Comparison of ENCODE assay signal across 20 cellular contexts in the genomic region with DNA sequence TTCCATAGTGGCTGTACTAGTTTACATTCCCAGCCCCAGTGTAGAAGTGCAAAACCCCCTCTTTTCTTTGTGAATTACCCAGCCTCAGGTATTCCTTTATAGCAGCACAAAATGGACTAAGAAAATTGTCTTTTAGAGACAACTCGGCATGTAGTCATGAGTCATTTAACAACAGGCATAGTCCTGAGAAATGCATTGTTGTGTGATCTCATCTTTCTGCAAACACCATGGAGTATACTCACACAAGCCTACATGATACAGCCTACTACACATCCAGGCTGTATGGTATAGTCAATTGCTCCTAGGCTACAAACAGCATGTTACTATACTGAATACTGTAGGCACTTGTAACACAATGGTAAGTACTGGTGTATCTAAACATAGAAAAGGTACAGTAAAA. TPM values are rescaled to one million over a fixed set of nuclear protein-coding genes. Genes with fewer than 3 reads are reported as not detected.
A peak's percentile ranks its signal among the peaks of the same experiment; 100 is the strongest.
DNase-seq lines count a peak whose midpoint lies in the region; ATAC-seq and TF ChIP-seq lines count a peak whose summit lies in the region.
"Had no signal": no experiment of that assay in that cellular context is flagged by ENCODE, and none has a peak within 500 bp of the region (broad histone marks: within the 10 kb centered on the region; RNA-seq: fewer than 3 reads in every experiment).

No MANE protein-coding gene starts in this region.

- no peaks in the 10 kb centered on the region for H3K9me3 ChIP-seq in PC-3 (ENCODE audit: low read length)
- H3K9me3 ChIP-seq: ascending aorta, neutrophil, right atrium auricular region, SJCRH30 had no signal

- CTCF ChIA-PET in PC-3 (lab: Charles Lee), result interaction anchor here (0.6 to 0.7 kb wide), 2 partner anchors 32 to 193 kb away, joined by 3 read pairs; no protein-coding TSS in a partner anchor

- H3K27me3 Mint-ChIP-seq in endothelial cell (ENCODE audit: unreplicated experiment), result no peaks in the 10 kb centered on the region
- H3K27me3 Mint-ChIP-seq: activated CD4-positive, alpha-beta memory T cell treated with anti-CD3 and anti-CD28 coated beads, Interleukin-2, amount 10 ng/mL, durations not matched to agents 7 days and 5 days; stimulated activated naive B cell treated with anti-CD40 and anti-IgM and Interleukin-4, amounts not matched to agents 10 μg/mL and 1 μg/mL and 100 μg/mL, for 72 hours; T-helper 17 cell had no signal

- peak; percentile 100 for ATAC-seq in PC-3
- ATAC-seq: stimulated activated naive B cell treated with anti-CD40 and anti-IgM and Interleukin-4, amounts not matched to agents 10 μg/mL and 1 μg/mL and 100 μg/mL, for 72 hours; T-helper 17 cell; WTC11 had no signal

- no peaks in the 10 kb centered on the region for H3K9me3 Mint-ChIP-seq in endothelial cell (ENCODE audit: unreplicated experiment)
- H3K9me3 Mint-ChIP-seq: activated CD4-positive, alpha-beta memory T cell treated with anti-CD3 and anti-CD28 coated beads, Interleukin-2, amount 10 ng/mL, durations not matched to agents 7 days and 5 days; activated naive CD4-positive, alpha-beta T cell treated with anti-CD3 and anti-CD28 coated beads, Interleukin-2, amount 10 ng/mL, durations not matched to agents 7 days and 5 days; H9; stimulated activated naive B cell treated with anti-CD40 and anti-IgM and Interleukin-4, amounts not matched to agents 10 μg/mL and 1 μg/mL and 100 μg/mL, for 72 hours; WTC11 had no signal

- H3K36me3 Mint-ChIP-seq in endothelial cell (ENCODE audit: low read depth, unreplicated experiment), result no peaks in the 10 kb centered on the region
- H3K36me3 Mint-ChIP-seq: activated naive CD4-positive, alpha-beta T cell treated with anti-CD3 and anti-CD28 coated beads, Interleukin-2, amount 10 ng/mL, durations not matched to agents 7 days and 5 days; stimulated activated naive B cell treated with anti-CD40 and anti-IgM and Interleukin-4, amounts not matched to agents 10 μg/mL and 1 μg/mL and 100 μg/mL, for 72 hours; WTC11 had no signal

- no peaks in the 10 kb centered on the region for H3K9me2 ChIP-seq in PC-3 (replicated peaks; ENCODE audit: low read length)

- H3K27me3 ChIP-seq in PC-3 (ENCODE audit: low read length), result no peaks in the 10 kb centered on the region
- H3K27me3 ChIP-seq: ascending aorta, neutrophil, right atrium auricular region, SJCRH30 had no signal

- no peak overlapping the region for H3K27ac Mint-ChIP-seq in endothelial cell (ENCODE audit: unreplicated experiment)
- H3K27ac Mint-ChIP-seq: activated CD4-positive, alpha-beta memory T cell treated with anti-CD3 and anti-CD28 coated beads, Interleukin-2, amount 10 ng/mL, durations not matched to agents 7 days and 5 days; activated naive CD4-positive, alpha-beta T cell treated with anti-CD3 and anti-CD28 coated beads, Interleukin-2, amount 10 ng/mL, durations not matched to agents 7 days and 5 days; H9; stimulated activated naive B cell treated with anti-CD40 and anti-IgM and Interleukin-4, amounts not matched to agents 10 μg/mL and 1 μg/mL and 100 μg/mL, for 72 hours; T-helper 17 cell; WTC11 had no signal

- H2AFZ ChIP-seq in PC-3 (ENCODE audit: low read length), result no peak overlapping the region

- POLR2A ChIA-PET in PC-3 (lab: Charles Lee; ENCODE audit: unreplicated experiment), result no interaction called here

- no peak overlapping the region for H3K9ac ChIP-seq in PC-3 (ENCODE audit: low read length)

- no TSS peak for BruUV-seq in PC-3 (replicated peaks; lab: Mats Ljungman, UMichigan)

- H3F3A ChIP-seq in PC-3 (ENCODE audit: low read length, unreplicated experiment), result no peaks in the 10 kb centered on the region

- intact Hi-C loops in PC-3 (cut with micrococcal nuclease), result no loop called here

- H3K4me1 Mint-ChIP-seq in endothelial cell (ENCODE audit: unreplicated experiment), result no peaks in the 10 kb centered on the region
- H3K4me1 Mint-ChIP-seq: activated CD4-positive, alpha-beta memory T cell treated with anti-CD3 and anti-CD28 coated beads, Interleukin-2, amount 10 ng/mL, durations not matched to agents 7 days and 5 days; activated naive CD4-positive, alpha-beta T cell treated with anti-CD3 and anti-CD28 coated beads, Interleukin-2, amount 10 ng/mL, durations not matched to agents 7 days and 5 days; H9; stimulated activated naive B cell treated with anti-CD40 and anti-IgM and Interleukin-4, amounts not matched to agents 10 μg/mL and 1 μg/mL and 100 μg/mL, for 72 hours; T-helper 17 cell; WTC11 had no signal

- no peak overlapping the region for H3K4me2 ChIP-seq in PC-3 (ENCODE audit: low read length)

- H3K4me1 ChIP-seq in PC-3 (ENCODE audit: insufficient read depth, low read length), result no peaks in the 10 kb centered on the region
- H3K4me1 ChIP-seq: ascending aorta, right atrium auricular region had no signal

- H4K20me1 ChIP-seq in PC-3 (ENCODE audit: low read length), result no peaks in the 10 kb centered on the region

- H3K36me3 ChIP-seq in PC-3 (ENCODE audit: low read depth, low read length), result no peaks in the 10 kb centered on the region
- H3K36me3 ChIP-seq: ascending aorta, neutrophil, right atrium auricular region, SJCRH30 had no signal

- no peak overlapping the region for H3K27ac ChIP-seq in PC-3 (ENCODE audit: low read length)
- H3K27ac ChIP-seq: ascending aorta, neutrophil, right atrium auricular region, SJCRH30 had no signal

- DNase-seq in AG10803 (ENCODE audit: low read depth), result peak; percentile 35
- DNase-seq in PC-3, result peak; percentile 60
- DNase-seq in choroid plexus epithelial cell (ENCODE audit: low read depth), result peak; percentile 79
- peak; percentile 83 for DNase-seq in iris pigment epithelial cell (ENCODE audit: low read depth)
- DNase-seq in endothelial cell (ENCODE audit: low spot score), result no peak
- no peak for DNase-seq in NCI-H2081 (lab: John Stamatoyannopoulos, UW)
- no peak for DNase-seq in NCI-H510A treated with DMSO at 0.1 percent for 48 hours (lab: John Stamatoyannopoulos, UW)
- no peak for DNase-seq in HuH-7.5 (ENCODE audit: low spot score)
- DNase-seq: activated CD4-positive, alpha-beta memory T cell treated with anti-CD3 and anti-CD28 coated beads, Interleukin-2, amount 10 ng/mL, durations not matched to agents 7 days and 5 days; activated naive CD4-positive, alpha-beta T cell treated with anti-CD3 and anti-CD28 coated beads, Interleukin-2, amount 10 ng/mL, durations not matched to agents 7 days and 5 days; H9; NCI-H2081 treated with DMSO at 0.1 percent for 48 hours; NCI-H524 treated with DMSO at 0.1 percent for 48 hours; SJCRH30; stimulated activated naive B cell treated with anti-CD40 and anti-IgM and Interleukin-4, amounts not matched to agents 10 μg/mL and 1 μg/mL and 100 μg/mL, for 72 hours; T-helper 17 cell had no signal

- H3K4me3 Mint-ChIP-seq in endothelial cell (ENCODE audit: unreplicated experiment), result no peak overlapping the region
- H3K4me3 Mint-ChIP-seq: activated CD4-positive, alpha-beta memory T cell treated with anti-CD3 and anti-CD28 coated beads, Interleukin-2, amount 10 ng/mL, durations not matched to agents 7 days and 5 days; activated naive CD4-positive, alpha-beta T cell treated with anti-CD3 and anti-CD28 coated beads, Interleukin-2, amount 10 ng/mL, durations not matched to agents 7 days and 5 days; H9; stimulated activated naive B cell treated with anti-CD40 and anti-IgM and Interleukin-4, amounts not matched to agents 10 μg/mL and 1 μg/mL and 100 μg/mL, for 72 hours; T-helper 17 cell; WTC11 had no signal

- no peaks in the 10 kb centered on the region for H3K79me2 ChIP-seq in PC-3 (ENCODE audit: low read length)

- H3K4me3 ChIP-seq in AG10803 (ENCODE audit: low read length), result no peak overlapping the region
- no peak overlapping the region for H3K4me3 ChIP-seq in PC-3 (ENCODE audit: low read length)
- no peak overlapping the region for H3K4me3 ChIP-seq in choroid plexus epithelial cell (ENCODE audit: low read depth, low read length)
- H3K4me3 ChIP-seq: ascending aorta, right atrium auricular region, SJCRH30 had no signal

- TF ChIP-seq CTCF in AG10803 (conservative IDR thresholded peaks at IDR 0.05; ENCODE audit: low read length) (no peak), PC-3 (conservative IDR thresholded peaks at IDR 0.05; ENCODE audit: low read depth, low read length) (no peak), choroid plexus epithelial cell (conservative IDR thresholded peaks at IDR 0.05; ENCODE audit: low read depth, low read length) (no peak), endothelial cell (IDR thresholded peaks at IDR 0.05; ENCODE audit: unreplicated experiment) (no peak)

RNA-seq across cellular contexts. Expression of a gene that starts 44.4 kb away (rescaled TPM):
- 34.2 and 47.4 TPM in 2 replicates for total RNA-seq in PC-3 (2014; rRNA removed)
- total RNA-seq in endothelial cell (ENCODE audit: unreplicated experiment), result 9.7 TPM

Comparison
In these comparisons a context has a peak if more than half of its experiments do, and no peak if none do; other contexts are left out.
1. DNase-seq: peak in AG10803 (single experiment), PC-3 (single experiment), choroid plexus epithelial cell (single experiment) and iris pigment epithelial cell (single experiment); none in endothelial cell (single experiment), NCI-H2081 (0 of 2), NCI-H510A treated with DMSO at 0.1 percent for 48 hours (single experiment) and HuH-7.5 (single experiment).